Comparison of ENCODE assay signal across 1 cellular context in genomic region chr1:114292194-114292593, GRCh38.
TF ChIP-seq lines count a peak whose summit lies in the region.

No MANE protein-coding gene starts in this region.

TF ChIP-seq in K562, 482 proteins besides CTCF, POLR2A, EP300 and RAD21 (continued from another document):
- TF ChIP-seq ZNF316 (IDR thresholded peaks at IDR 0.05): peak; percentile 38; the same call in 1 of the 2 replicates
